Comparison of ENCODE assay signal across 1 cellular context in the genomic region with DNA sequence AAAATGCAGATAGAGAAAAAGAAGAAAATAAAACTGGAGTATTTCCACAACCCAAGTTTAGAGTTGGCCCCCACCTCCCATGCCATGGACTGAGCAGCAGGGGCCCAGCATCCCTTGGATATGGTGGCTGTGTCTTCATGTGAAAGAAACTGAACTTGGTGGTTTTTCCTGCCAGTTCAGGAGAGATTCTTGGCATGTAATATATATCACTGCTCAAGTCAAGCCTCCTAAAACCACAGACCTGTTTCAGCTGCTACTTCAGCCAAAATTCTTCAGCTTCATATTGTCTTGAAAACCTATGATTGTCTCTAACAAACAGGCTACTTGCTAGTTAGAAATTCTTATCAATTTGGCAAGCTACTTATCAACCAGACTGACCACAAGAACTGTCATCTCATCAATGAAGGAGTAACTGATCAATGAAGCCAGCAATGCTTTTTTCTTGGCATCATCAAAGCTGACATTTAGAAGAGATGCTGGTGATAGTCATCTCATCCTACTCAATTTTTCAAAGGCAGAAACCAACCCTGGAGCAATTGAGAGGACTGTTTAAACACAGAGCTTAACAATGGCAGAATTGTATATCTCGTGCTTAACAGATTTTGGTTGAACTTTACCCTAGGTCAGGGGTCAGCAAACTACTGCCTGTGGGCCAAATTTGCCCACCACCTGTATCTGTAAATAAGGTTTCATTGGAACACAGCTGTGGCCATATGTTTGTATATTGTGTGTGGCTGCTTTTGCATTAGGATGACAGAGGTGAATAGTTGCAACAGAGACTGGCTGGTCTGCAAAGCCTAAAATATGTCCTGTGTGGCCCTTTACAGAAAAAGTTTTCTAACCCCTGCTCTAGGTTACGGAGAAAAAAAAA.
TF ChIP-seq lines count a peak whose summit lies in the region.

No MANE protein-coding gene starts in this region.

TF ChIP-seq in HepG2, 621 proteins besides CTCF, POLR2A, EP300 and RAD21 (continued from another document and continues in another):
- no peak for TF ChIP-seq ZFP36L2 (CRISPR knock-in tag; IDR thresholded peaks at IDR 0.05)
- TF ChIP-seq, protein P1, sequence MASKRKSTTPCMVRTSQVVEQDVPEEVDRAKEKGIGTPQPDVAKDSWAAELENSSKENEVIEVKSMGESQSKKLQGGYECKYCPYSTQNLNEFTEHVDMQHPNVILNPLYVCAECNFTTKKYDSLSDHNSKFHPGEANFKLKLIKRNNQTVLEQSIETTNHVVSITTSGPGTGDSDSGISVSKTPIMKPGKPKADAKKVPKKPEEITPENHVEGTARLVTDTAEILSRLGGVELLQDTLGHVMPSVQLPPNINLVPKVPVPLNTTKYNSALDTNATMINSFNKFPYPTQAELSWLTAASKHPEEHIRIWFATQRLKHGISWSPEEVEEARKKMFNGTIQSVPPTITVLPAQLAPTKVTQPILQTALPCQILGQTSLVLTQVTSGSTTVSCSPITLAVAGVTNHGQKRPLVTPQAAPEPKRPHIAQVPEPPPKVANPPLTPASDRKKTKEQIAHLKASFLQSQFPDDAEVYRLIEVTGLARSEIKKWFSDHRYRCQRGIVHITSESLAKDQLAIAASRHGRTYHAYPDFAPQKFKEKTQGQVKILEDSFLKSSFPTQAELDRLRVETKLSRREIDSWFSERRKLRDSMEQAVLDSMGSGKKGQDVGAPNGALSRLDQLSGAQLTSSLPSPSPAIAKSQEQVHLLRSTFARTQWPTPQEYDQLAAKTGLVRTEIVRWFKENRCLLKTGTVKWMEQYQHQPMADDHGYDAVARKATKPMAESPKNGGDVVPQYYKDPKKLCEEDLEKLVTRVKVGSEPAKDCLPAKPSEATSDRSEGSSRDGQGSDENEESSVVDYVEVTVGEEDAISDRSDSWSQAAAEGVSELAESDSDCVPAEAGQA (IDR thresholded peaks at IDR 0.05; ENCODE audit: low read depth) = peak; percentile 71; the same call in 1 of the 2 replicates
- TF ChIP-seq, protein P1 (CRISPR knock-in tag; IDR thresholded peaks at IDR 0.05; ENCODE audit: borderline replicate concordance) = no peak
- TF ChIP-seq, protein P2, sequence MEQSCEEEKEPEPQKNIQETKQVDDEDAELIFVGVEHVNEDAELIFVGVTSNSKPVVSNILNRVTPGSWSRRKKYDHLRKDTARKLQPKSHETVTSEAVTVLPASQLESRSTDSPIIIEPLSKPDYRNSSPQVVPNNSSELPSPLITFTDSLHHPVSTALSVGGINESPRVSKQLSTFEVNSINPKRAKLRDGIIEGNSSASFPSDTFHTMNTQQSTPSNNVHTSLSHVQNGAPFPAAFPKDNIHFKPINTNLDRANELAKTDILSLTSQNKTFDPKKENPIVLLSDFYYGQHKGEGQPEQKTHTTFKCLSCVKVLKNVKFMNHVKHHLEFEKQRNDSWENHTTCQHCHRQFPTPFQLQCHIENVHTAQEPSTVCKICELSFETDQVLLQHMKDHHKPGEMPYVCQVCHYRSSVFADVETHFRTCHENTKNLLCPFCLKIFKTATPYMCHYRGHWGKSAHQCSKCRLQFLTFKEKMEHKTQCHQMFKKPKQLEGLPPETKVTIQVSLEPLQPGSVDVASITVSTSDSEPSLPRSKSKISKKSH (CRISPR knock-in tag; IDR thresholded peaks at IDR 0.05; ENCODE audit: borderline replicate concordance) = no peak
- no peak for TF ChIP-seq ZNF17 (CRISPR knock-in tag; IDR thresholded peaks at IDR 0.05)
- TF ChIP-seq RBFOX2 (IDR thresholded peaks at IDR 0.05; ENCODE audit: low read depth, low read length) = no peak
- TF ChIP-seq ZNF672 (CRISPR knock-in tag; IDR thresholded peaks at IDR 0.05) = no peak
- TF ChIP-seq POGK (CRISPR knock-in tag; conservative IDR thresholded peaks at IDR 0.05) = peak; percentile 44; the same call in 1 of the 2 replicates
- TF ChIP-seq PRMT3 (CRISPR knock-in tag; IDR thresholded peaks at IDR 0.05; ENCODE audit: borderline replicate concordance, low read depth) = no peak
- no peak for TF ChIP-seq ZNF18 (CRISPR knock-in tag; IDR thresholded peaks at IDR 0.05; ENCODE audit: insufficient replicate concordance)
- no peak for TF ChIP-seq PCBP1 (IDR thresholded peaks at IDR 0.05; ENCODE audit: borderline replicate concordance, low read depth, low read length)
- TF ChIP-seq, protein P3, sequence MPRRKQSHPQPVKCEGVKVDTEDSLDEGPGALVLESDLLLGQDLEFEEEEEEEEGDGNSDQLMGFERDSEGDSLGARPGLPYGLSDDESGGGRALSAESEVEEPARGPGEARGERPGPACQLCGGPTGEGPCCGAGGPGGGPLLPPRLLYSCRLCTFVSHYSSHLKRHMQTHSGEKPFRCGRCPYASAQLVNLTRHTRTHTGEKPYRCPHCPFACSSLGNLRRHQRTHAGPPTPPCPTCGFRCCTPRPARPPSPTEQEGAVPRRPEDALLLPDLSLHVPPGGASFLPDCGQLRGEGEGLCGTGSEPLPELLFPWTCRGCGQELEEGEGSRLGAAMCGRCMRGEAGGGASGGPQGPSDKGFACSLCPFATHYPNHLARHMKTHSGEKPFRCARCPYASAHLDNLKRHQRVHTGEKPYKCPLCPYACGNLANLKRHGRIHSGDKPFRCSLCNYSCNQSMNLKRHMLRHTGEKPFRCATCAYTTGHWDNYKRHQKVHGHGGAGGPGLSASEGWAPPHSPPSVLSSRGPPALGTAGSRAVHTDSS (CRISPR knock-in tag; conservative IDR thresholded peaks at IDR 0.05) = no peak
- no peak for TF ChIP-seq DNMT1 (CRISPR knock-in tag; IDR thresholded peaks at IDR 0.05)
- peak; percentile 22; the same call in 1 of the 2 replicates for TF ChIP-seq SP140L (CRISPR knock-in tag; IDR thresholded peaks at IDR 0.05; ENCODE audit: borderline replicate concordance)
- no peak for TF ChIP-seq RNF2 (conservative IDR thresholded peaks at IDR 0.05; ENCODE audit: low read depth)
- no peak for TF ChIP-seq TEAD2 (CRISPR knock-in tag; IDR thresholded peaks at IDR 0.05)
- no peak for TF ChIP-seq U2AF1 (optimal IDR thresholded peaks at IDR 0.05; ENCODE audit: low read depth, low read length)
- no peak; the same call in 1 of the 2 replicates for TF ChIP-seq RFXANK (CRISPR knock-in tag; IDR thresholded peaks at IDR 0.05)
- no peak for TF ChIP-seq THAP7 (CRISPR knock-in tag; IDR thresholded peaks at IDR 0.05)
- TF ChIP-seq, protein P4, sequence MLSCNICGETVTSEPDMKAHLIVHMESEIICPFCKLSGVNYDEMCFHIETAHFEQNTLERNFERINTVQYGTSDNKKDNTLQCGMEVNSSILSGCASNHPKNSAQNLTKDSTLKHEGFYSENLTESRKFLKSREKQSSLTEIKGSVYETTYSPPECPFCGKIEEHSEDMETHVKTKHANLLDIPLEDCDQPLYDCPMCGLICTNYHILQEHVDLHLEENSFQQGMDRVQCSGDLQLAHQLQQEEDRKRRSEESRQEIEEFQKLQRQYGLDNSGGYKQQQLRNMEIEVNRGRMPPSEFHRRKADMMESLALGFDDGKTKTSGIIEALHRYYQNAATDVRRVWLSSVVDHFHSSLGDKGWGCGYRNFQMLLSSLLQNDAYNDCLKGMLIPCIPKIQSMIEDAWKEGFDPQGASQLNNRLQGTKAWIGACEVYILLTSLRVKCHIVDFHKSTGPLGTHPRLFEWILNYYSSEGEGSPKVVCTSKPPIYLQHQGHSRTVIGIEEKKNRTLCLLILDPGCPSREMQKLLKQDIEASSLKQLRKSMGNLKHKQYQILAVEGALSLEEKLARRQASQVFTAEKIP (CRISPR knock-in tag; IDR thresholded peaks at IDR 0.05; ENCODE audit: borderline replicate concordance) = no peak; the same call in 1 of the 2 replicates
- no peak for TF ChIP-seq ZNF30 (CRISPR knock-in tag; IDR thresholded peaks at IDR 0.05)
- peak; percentile 55; the same call in 1 of the 2 replicates for TF ChIP-seq ZNF605 (CRISPR knock-in tag; IDR thresholded peaks at IDR 0.05)
- TF ChIP-seq ZNF496 (CRISPR knock-in tag; IDR thresholded peaks at IDR 0.05; ENCODE audit: insufficient replicate concordance) = no peak
- TF ChIP-seq, protein P5, sequence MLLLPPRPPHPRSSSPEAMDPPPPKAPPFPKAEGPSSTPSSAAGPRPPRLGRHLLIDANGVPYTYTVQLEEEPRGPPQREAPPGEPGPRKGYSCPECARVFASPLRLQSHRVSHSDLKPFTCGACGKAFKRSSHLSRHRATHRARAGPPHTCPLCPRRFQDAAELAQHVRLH (CRISPR knock-in tag; IDR thresholded peaks at IDR 0.05; ENCODE audit: borderline replicate concordance, low read depth) = peak; percentile 71; the same call in 1 of the 2 replicates
- no peak for TF ChIP-seq SPEN (CRISPR knock-in tag; IDR thresholded peaks at IDR 0.05; ENCODE audit: low read depth)
- TF ChIP-seq TBP (CRISPR knock-in tag; IDR thresholded peaks at IDR 0.05) = no peak
- TF ChIP-seq CEBPG (CRISPR knock-in tag; IDR thresholded peaks at IDR 0.05) = peak; percentile 85
- peak; percentile 73; the same call in 1 of the 2 replicates for TF ChIP-seq ARID2 (CRISPR knock-in tag; IDR thresholded peaks at IDR 0.05; ENCODE audit: borderline replicate concordance)
- peak; percentile 88 for TF ChIP-seq FOXO1 (CRISPR knock-in tag; IDR thresholded peaks at IDR 0.05)
- TF ChIP-seq RFX1 (IDR thresholded peaks at IDR 0.05) = no peak
- TF ChIP-seq NR1H2 (CRISPR knock-in tag; IDR thresholded peaks at IDR 0.05; ENCODE audit: borderline replicate concordance, low read depth) = no peak
- peak; percentile 99 for TF ChIP-seq SOX13 (IDR thresholded peaks at IDR 0.05)
- TF ChIP-seq SOX13 (CRISPR knock-in tag; conservative IDR thresholded peaks at IDR 0.05 in 1 of 2, IDR thresholded peaks at IDR 0.05 in 1 of 2) = peak in 1 of 2 experiments; percentile 99; a peak in 2 of 4 replicates
- TF ChIP-seq ZNF343 (CRISPR knock-in tag; IDR thresholded peaks at IDR 0.05) = no peak
- TF ChIP-seq, protein P6, sequence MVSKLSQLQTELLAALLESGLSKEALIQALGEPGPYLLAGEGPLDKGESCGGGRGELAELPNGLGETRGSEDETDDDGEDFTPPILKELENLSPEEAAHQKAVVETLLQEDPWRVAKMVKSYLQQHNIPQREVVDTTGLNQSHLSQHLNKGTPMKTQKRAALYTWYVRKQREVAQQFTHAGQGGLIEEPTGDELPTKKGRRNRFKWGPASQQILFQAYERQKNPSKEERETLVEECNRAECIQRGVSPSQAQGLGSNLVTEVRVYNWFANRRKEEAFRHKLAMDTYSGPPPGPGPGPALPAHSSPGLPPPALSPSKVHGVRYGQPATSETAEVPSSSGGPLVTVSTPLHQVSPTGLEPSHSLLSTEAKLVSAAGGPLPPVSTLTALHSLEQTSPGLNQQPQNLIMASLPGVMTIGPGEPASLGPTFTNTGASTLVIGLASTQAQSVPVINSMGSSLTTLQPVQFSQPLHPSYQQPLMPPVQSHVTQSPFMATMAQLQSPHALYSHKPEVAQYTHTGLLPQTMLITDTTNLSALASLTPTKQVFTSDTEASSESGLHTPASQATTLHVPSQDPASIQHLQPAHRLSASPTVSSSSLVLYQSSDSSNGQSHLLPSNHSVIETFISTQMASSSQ (IDR thresholded peaks at IDR 0.05; ENCODE audit: low read depth) = peak; percentile 97
- TF ChIP-seq, protein P6 (CRISPR knock-in tag; IDR thresholded peaks at IDR 0.05; ENCODE audit: borderline replicate concordance) = peak; percentile 99
